Comparison of ENCODE assay signal across 8 cellular contexts in the genomic region with DNA sequence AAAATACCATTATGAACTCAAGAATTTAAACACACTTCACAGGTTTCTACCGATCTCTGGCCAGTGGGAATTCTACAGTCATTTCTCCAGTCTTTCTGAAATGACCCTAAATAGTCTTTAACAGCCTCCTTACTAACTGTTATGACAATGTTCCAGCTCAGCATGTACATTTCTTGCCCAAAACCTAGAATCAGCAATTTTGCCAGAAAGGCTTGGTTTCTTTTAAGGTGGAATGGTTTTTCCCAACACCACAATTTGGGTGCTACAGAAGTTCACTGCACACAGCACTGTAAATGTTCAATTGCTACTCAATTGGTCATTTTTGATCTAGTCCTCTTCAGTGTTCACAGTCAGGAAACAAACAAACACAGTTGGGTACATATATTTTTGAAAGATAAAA.
"Had no signal": no experiment of that assay in that cellular context is flagged by ENCODE, and none has a peak within 500 bp of the region (broad histone marks: within the 10 kb centered on the region; RNA-seq: fewer than 3 reads in every experiment).

No MANE protein-coding gene starts in this region.

- H3K4me3 Mint-ChIP-seq: IgD-negative memory B cell had no signal

- H3K27ac ChIP-seq: HL-60, KMS-11 had no signal

- H3K4me1 Mint-ChIP-seq: IgD-negative memory B cell had no signal

- FAIRE-seq: HTR-8/SVneo, K562 had no signal

- H3K4me3 ChIP-seq: K562 had no signal

- H3K4me2 ChIP-seq: KMS-11 had no signal

- H3K27ac Mint-ChIP-seq: IgD-negative memory B cell had no signal

- ATAC-seq: K562 had no signal

- H3K36me3 Mint-ChIP-seq: IgD-negative memory B cell had no signal

- DNase-seq: IMR-90, KBM-7, KG1 had no signal

- H3K9ac ChIP-seq: KMS-11 had no signal
